23 cellular contexts compared by ENCODE assay signal in genomic region chr18:41484069-41484468, GRCh38.
DNase-seq lines count a peak whose midpoint lies in the region; ATAC-seq and TF ChIP-seq lines count a peak whose summit lies in the region.
"Had no signal": no experiment of that assay in that cellular context is flagged by ENCODE, and none has a peak within 500 bp of the region (broad histone marks: within the 10 kb centered on the region; RNA-seq: fewer than 3 reads in every experiment).

No MANE protein-coding gene starts in this region.

- H2AFZ ChIP-seq in PC-3 (ENCODE audit: low read length), result no peak overlapping the region

- ATAC-seq in PC-3, result peak; percentile 46
- ATAC-seq: GM12878, Panc1 had no signal

- no peaks in the 10 kb centered on the region for H3K36me3 ChIP-seq in PC-3 (ENCODE audit: low read depth, low read length)
- H3K36me3 ChIP-seq: SJCRH30 had no signal

- TF ChIP-seq CTCF in PC-3 (conservative IDR thresholded peaks at IDR 0.05; ENCODE audit: low read depth, low read length), result no peak
- no peak for TF ChIP-seq CTCF in GM13976 (IDR thresholded peaks at IDR 0.05; ENCODE audit: borderline replicate concordance, control extremely low read depth, extremely low read depth, insufficient read depth, missing control alignments)

- H3K9ac ChIP-seq in PC-3 (ENCODE audit: low read length), result no peak overlapping the region
- H3K9ac ChIP-seq: KMS-11 had no signal

- H3K4me2 ChIP-seq in PC-3 (ENCODE audit: low read length), result no peak overlapping the region
- H3K4me2 ChIP-seq: KMS-11 had no signal

- CTCF ChIA-PET in PC-3 (lab: Charles Lee), result no interaction called here

- no peaks in the 10 kb centered on the region for H4K20me1 ChIP-seq in PC-3 (ENCODE audit: low read length)

- H3K9me3 ChIP-seq in PC-3 (ENCODE audit: low read length), result no peaks in the 10 kb centered on the region
- H3K9me3 ChIP-seq: SJCRH30 had no signal

- POLR2A ChIA-PET in PC-3 (lab: Charles Lee; ENCODE audit: unreplicated experiment), result no interaction called here

- H3K4me1 ChIP-seq in PC-3 (ENCODE audit: insufficient read depth, low read length), result no peaks in the 10 kb centered on the region
- H3K4me1 ChIP-seq: SJCRH30 had no signal

- BruUV-seq in PC-3 (replicated peaks; lab: Mats Ljungman, UMichigan), result no TSS peak

- in situ Hi-C loops in GM13976 (cut with MboI; ENCODE audit: low sequenced_read_pairs, unreplicated experiment), result no loop called here

- H3K27ac ChIP-seq in PC-3 (ENCODE audit: low read length) (no peak overlapping the region), substantia nigra (ENCODE audit: low read depth, low read length, poor library complexity, severe bottlenecking) (no peak overlapping the region)
- H3K27ac ChIP-seq: C4-2B, HL-60, KMS-11, SJCRH30 had no signal

- H3F3A ChIP-seq in PC-3 (ENCODE audit: low read length, unreplicated experiment), result no peaks in the 10 kb centered on the region

- DNase-seq in NCI-H146 (lab: John Stamatoyannopoulos, UW) (peak; percentile 32), NCI-H146 treated with DMSO at 0.1 percent for 48 hours (lab: John Stamatoyannopoulos, UW; ENCODE audit: unreplicated experiment) (no peak), M059J (ENCODE audit: low read depth) (peak; percentile 70), NCI-H69 (lab: John Stamatoyannopoulos, UW) (peak; percentile 96), PC-3 (peak; percentile 4), substantia nigra (lab: John Stamatoyannopoulos, UW) (no peak), GM13976 (ENCODE audit: low spot score) (no peak), T-helper 1 cell (no peak)
- DNase-seq: CD8-positive, alpha-beta memory T cell; DND-41; H7; HFFc6; IMR-90; NCI-H1930; NCI-H2171 treated with DMSO at 0.1 percent for 48 hours; NK-92 treated with Interleukin-12 subunit alpha and Interleukin-12 subunit beta, amount 100 ng/mL, for 24 hours; SJCRH30; T-helper 9 cell had no signal

- H3K4me3 ChIP-seq in PC-3 (ENCODE audit: low read length), result no peak overlapping the region
- H3K4me3 ChIP-seq: GM12878, SJCRH30 had no signal

- H3K79me2 ChIP-seq in PC-3 (ENCODE audit: low read length), result no peaks in the 10 kb centered on the region

- no peaks in the 10 kb centered on the region for H3K9me2 ChIP-seq in PC-3 (replicated peaks; ENCODE audit: low read length)

- H3K27me3 ChIP-seq in PC-3 (ENCODE audit: low read length), result no peaks in the 10 kb centered on the region
- H3K27me3 ChIP-seq: SJCRH30 had no signal

- intact Hi-C loops in PC-3 (cut with micrococcal nuclease), result no loop called here

Comparison
In these comparisons a context has a peak if more than half of its experiments do, and no peak if none do; other contexts are left out.
1. DNase-seq: peak in NCI-H146 (single experiment), M059J (single experiment), NCI-H69 (single experiment) and PC-3 (single experiment); none in NCI-H146 treated with DMSO at 0.1 percent for 48 hours (single experiment), substantia nigra (0 of 49), GM13976 (single experiment) and T-helper 1 cell (0 of 5).